ENCODE assay signal across 1 cellular context in the genomic region with DNA sequence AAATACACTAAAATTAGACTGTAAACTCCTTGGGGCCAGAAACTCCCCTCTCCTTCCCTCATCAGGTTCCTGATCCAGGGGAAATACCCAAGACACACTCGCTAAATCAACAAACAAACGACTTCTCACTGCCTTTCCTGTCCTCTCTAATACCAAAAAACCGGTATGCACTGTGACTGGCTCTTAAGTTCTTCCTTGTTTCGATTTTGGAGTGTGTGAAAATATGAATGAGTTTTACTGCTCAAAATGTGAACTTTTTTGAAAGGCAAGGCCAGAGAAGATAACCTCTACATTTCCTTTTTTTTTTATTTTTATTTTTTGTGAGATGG.
TF ChIP-seq lines count a peak whose summit lies in the region.

No MANE protein-coding gene starts in this region.

TF ChIP-seq in IMR-90, 13 proteins besides CTCF, POLR2A, EP300 and RAD21:
- TF ChIP-seq MXI1 (IDR thresholded peaks at IDR 0.05; ENCODE audit: borderline replicate concordance, low read depth, low read length) (no peak), RCOR1 (IDR thresholded peaks at IDR 0.05; ENCODE audit: insufficient replicate concordance, low read length) (no peak), CEBPB (IDR thresholded peaks at IDR 0.05; ENCODE audit: low read depth, low read length) (no peak), CHD1 (IDR thresholded peaks at IDR 0.05; ENCODE audit: low read depth, low read length) (no peak), NFE2L2 (IDR thresholded peaks at IDR 0.05; ENCODE audit: low read depth, low read length) (no peak), RFX5 (IDR thresholded peaks at IDR 0.05; ENCODE audit: low read depth, low read length) (no peak), SMC3 (IDR thresholded peaks at IDR 0.05; ENCODE audit: low read depth, low read length) (no peak), FOS (IDR thresholded peaks at IDR 0.05; ENCODE audit: low read depth, low read length) (no peak), BHLHE40 (IDR thresholded peaks at IDR 0.05; ENCODE audit: low read depth, low read length) (no peak), MAFK (IDR thresholded peaks at IDR 0.05; ENCODE audit: low read depth, low read length) (no peak), MAZ (IDR thresholded peaks at IDR 0.05; ENCODE audit: borderline replicate concordance, low read depth, low read length) (no peak)
- TF ChIP-seq, protein P1, sequence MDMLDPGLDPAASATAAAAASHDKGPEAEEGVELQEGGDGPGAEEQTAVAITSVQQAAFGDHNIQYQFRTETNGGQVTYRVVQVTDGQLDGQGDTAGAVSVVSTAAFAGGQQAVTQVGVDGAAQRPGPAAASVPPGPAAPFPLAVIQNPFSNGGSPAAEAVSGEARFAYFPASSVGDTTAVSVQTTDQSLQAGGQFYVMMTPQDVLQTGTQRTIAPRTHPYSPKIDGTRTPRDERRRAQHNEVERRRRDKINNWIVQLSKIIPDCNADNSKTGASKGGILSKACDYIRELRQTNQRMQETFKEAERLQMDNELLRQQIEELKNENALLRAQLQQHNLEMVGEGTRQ (IDR thresholded peaks at IDR 0.05; ENCODE audit: low read depth, low read length): no peak
- TF ChIP-seq, protein P2, sequence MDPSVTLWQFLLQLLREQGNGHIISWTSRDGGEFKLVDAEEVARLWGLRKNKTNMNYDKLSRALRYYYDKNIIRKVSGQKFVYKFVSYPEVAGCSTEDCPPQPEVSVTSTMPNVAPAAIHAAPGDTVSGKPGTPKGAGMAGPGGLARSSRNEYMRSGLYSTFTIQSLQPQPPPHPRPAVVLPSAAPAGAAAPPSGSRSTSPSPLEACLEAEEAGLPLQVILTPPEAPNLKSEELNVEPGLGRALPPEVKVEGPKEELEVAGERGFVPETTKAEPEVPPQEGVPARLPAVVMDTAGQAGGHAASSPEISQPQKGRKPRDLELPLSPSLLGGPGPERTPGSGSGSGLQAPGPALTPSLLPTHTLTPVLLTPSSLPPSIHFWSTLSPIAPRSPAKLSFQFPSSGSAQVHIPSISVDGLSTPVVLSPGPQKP (IDR thresholded peaks at IDR 0.05; ENCODE audit: borderline replicate concordance, low read depth, low read length): no peak
